ENCODE assay signal across 1 cellular context in the genomic region with DNA sequence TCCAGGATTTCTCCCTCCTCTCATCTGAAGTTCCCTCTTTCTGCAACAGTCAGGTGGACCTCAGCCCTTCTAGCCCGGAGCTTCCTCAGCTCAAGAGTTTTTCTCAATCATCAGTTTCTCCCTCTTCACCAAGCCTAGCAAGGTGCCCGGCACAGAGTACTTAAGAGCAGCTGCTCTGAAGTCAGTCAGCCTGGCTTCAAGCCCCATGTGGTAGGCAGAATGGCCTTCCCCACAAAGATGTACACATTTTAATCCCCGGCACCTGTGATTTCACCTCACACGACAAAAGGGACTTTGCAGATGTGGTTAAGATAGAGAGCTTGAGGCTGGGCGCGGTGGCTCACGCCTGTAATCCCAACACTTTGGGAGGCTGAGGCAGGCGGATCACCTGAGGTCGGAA.
TF ChIP-seq lines count a peak whose summit lies in the region.

No MANE protein-coding gene starts in this region.

TF ChIP-seq in K562, 482 proteins besides CTCF, POLR2A, EP300 and RAD21:
- TF ChIP-seq, protein P1, sequence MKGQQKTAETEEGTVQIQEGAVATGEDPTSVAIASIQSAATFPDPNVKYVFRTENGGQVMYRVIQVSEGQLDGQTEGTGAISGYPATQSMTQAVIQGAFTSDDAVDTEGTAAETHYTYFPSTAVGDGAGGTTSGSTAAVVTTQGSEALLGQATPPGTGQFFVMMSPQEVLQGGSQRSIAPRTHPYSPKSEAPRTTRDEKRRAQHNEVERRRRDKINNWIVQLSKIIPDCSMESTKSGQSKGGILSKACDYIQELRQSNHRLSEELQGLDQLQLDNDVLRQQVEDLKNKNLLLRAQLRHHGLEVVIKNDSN (CRISPR knock-in tag; IDR thresholded peaks at IDR 0.05): 0 out of 2 replicates have a peak, but pooled peaks have one; percentile 12
- no peak for TF ChIP-seq MAZ (CRISPR knock-in tag; conservative IDR thresholded peaks at IDR 0.05 in 1 of 2, IDR thresholded peaks at IDR 0.05 in 1 of 2)
